In the genomic region with DNA sequence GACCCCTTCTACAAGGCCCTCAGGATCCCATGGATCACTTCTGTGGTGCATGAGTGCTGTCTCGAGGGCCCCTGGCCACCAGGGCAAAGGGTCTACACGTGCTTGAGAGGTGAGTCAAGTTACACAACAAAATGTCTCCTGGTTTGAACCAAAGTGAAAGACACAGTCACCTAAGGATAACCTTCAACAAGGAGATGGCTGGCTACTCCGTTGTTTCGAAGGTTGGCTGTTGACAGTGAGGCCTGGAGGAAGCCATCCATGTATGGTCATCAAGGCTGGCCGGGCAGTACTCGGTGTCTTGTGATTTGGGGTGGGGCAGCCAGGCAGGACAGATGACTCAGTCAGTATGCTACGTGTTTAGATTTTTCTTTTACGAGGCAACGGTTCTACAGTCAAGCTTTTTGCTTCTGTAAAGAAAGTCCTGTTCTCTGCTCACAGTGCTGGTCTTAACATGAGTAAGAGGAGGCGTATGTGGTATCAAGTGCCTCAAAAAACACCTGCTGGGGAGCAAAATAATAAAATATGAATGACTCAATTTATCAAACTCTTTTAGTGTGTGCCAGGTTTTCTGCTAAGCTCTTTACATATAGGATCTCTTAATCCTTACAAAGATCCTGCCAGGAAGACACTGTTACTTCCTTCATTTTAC, we compare ENCODE assay signal across 9 cellular contexts. TPM values are rescaled to one million over a fixed set of nuclear protein-coding genes. Genes with fewer than 3 reads are reported as not detected.
A peak's percentile ranks its signal among the peaks of the same experiment; 100 is the strongest.
DNase-seq lines count a peak whose midpoint lies in the region; ATAC-seq lines count a peak whose summit lies in the region.
"Had no signal": no experiment of that assay in that cellular context is flagged by ENCODE, and none has a peak within 500 bp of the region (broad histone marks: within the 10 kb centered on the region; RNA-seq: fewer than 3 reads in every experiment).

No MANE protein-coding gene starts in this region.

- DNase-seq in EH (ENCODE audit: low read depth) (peak; percentile 98), SW 1271 (lab: John Stamatoyannopoulos, UW) (peak; percentile 11 to 65), foreskin melanocyte (peak; percentile 91), sciatic nerve (ENCODE audit: low spot score) (no peak), GF-D8 (lab: John Stamatoyannopoulos, UW) (no peak), RPMI8226 (no peak), occipital lobe (lab: John Stamatoyannopoulos, UW) (no peak)

- ATAC-seq in sciatic nerve (peak; percentile 77), GM18868 (IDR thresholded peaks at IDR 0.05; ENCODE audit: unreplicated experiment) (no peak)
- ATAC-seq: WTC11 had no signal

- intact Hi-C loops in sciatic nerve (cut with DNase I), result no loop called here

RNA-seq across cellular contexts. Expression of a gene that starts 18.0 kb away (rescaled TPM):
- total RNA-seq in sciatic nerve (26.2 TPM), occipital lobe (32.8 TPM)

Comparison
In these comparisons a context has a peak if more than half of its experiments do, and no peak if none do; other contexts are left out.
1. DNase-seq: peak in EH (single experiment), SW 1271 (2 of 2) and foreskin melanocyte (single experiment); none in sciatic nerve (single experiment), GF-D8 (single experiment), RPMI8226 (single experiment) and occipital lobe (single experiment).